Comparison of ENCODE assay signal across 19 cellular contexts in genomic region chr22:17176715-17177114, GRCh38. TPM values are rescaled to one million over a fixed set of nuclear protein-coding genes. Genes with fewer than 3 reads are reported as not detected.
A peak's percentile ranks its signal among the peaks of the same experiment; 100 is the strongest.
DNase-seq lines count a peak whose midpoint lies in the region; ATAC-seq and TF ChIP-seq lines count a peak whose summit lies in the region.
"Had no signal": no experiment of that assay in that cellular context is flagged by ENCODE, and none has a peak within 500 bp of the region (broad histone marks: within the 10 kb centered on the region; RNA-seq: fewer than 3 reads in every experiment).

No MANE protein-coding gene starts in this region.

- H3K27me3 Mint-ChIP-seq in activated naive CD4-positive, alpha-beta T cell treated with anti-CD3 and anti-CD28 coated beads for 36 hours (ENCODE audit: low read depth): no peaks in the 10 kb centered on the region
- H3K27me3 Mint-ChIP-seq in activated naive CD4-positive, alpha-beta T cell treated with anti-CD3 and anti-CD28 coated beads, Interleukin-2, amount 10 ng/mL, durations not matched to agents 7 days and 5 days: peaks cover 3% of the 10 kb centered on the region
- H3K27me3 Mint-ChIP-seq in effector memory CD8-positive, alpha-beta T cell: no peaks in the 10 kb centered on the region
- H3K27me3 Mint-ChIP-seq in progenitor cell of endocrine pancreas: no peaks in the 10 kb centered on the region
- H3K27me3 Mint-ChIP-seq: CD4-positive, alpha-beta T cell had no signal

- H3K9me3 Mint-ChIP-seq in activated naive CD4-positive, alpha-beta T cell treated with anti-CD3 and anti-CD28 coated beads for 36 hours: no peaks in the 10 kb centered on the region
- no peaks in the 10 kb centered on the region for H3K9me3 Mint-ChIP-seq in activated naive CD4-positive, alpha-beta T cell treated with anti-CD3 and anti-CD28 coated beads, Interleukin-2, amount 10 ng/mL, durations not matched to agents 7 days and 5 days
- no peaks in the 10 kb centered on the region for H3K9me3 Mint-ChIP-seq in effector memory CD8-positive, alpha-beta T cell
- no peaks in the 10 kb centered on the region for H3K9me3 Mint-ChIP-seq in progenitor cell of endocrine pancreas (ENCODE audit: low read depth)
- H3K9me3 Mint-ChIP-seq: CD4-positive, alpha-beta T cell; GM23338; H9 had no signal

- CTCF ChIA-PET in activated naive CD4-positive, alpha-beta T cell treated with anti-CD3 and anti-CD28 coated beads for 36 hours (lab: Charles Lee): interaction anchor here (1.0 kb wide), 1 partner anchor 102 kb away, joined by 6 read pairs; no protein-coding TSS in a partner anchor
- CTCF ChIA-PET in activated naive CD4-positive, alpha-beta T cell treated with anti-CD3 and anti-CD28 coated beads, Interleukin-2, amount 10 ng/mL, durations not matched to agents 7 days and 5 days (lab: Charles Lee): interaction anchor here (2.0 kb wide), 1 partner anchor 325 kb away, joined by 7 read pairs; no protein-coding TSS in a partner anchor

- no peak for ATAC-seq in effector memory CD8-positive, alpha-beta T cell (replicated peaks)
- no peak for ATAC-seq in sciatic nerve
- ATAC-seq: GM23338, HCT116 had no signal

- intact Hi-C loops in activated naive CD4-positive, alpha-beta T cell treated with anti-CD3 and anti-CD28 coated beads for 36 hours (cut with micrococcal nuclease): no loop called here
- intact Hi-C loops in sciatic nerve (cut with DNase I): loop anchor here (10.0 kb wide), 1 partner anchor 328 kb away; no protein-coding TSS in a partner anchor

- peaks cover 8% of the 10 kb centered on the region for H3K36me3 Mint-ChIP-seq in activated naive CD4-positive, alpha-beta T cell treated with anti-CD3 and anti-CD28 coated beads for 36 hours (ENCODE audit: low read depth)
- H3K36me3 Mint-ChIP-seq in activated naive CD4-positive, alpha-beta T cell treated with anti-CD3 and anti-CD28 coated beads, Interleukin-2, amount 10 ng/mL, durations not matched to agents 7 days and 5 days: peaks cover 14% of the 10 kb centered on the region
- H3K36me3 Mint-ChIP-seq in effector memory CD8-positive, alpha-beta T cell (ENCODE audit: insufficient read depth): peaks cover 30% of the 10 kb centered on the region
- H3K36me3 Mint-ChIP-seq in progenitor cell of endocrine pancreas (ENCODE audit: insufficient read depth): peaks cover 13% of the 10 kb centered on the region

- peaks cover 2% of the 10 kb centered on the region for H3K4me1 Mint-ChIP-seq in activated naive CD4-positive, alpha-beta T cell treated with anti-CD3 and anti-CD28 coated beads for 36 hours (ENCODE audit: low read depth)
- peaks cover 4% of the 10 kb centered on the region for H3K4me1 Mint-ChIP-seq in activated naive CD4-positive, alpha-beta T cell treated with anti-CD3 and anti-CD28 coated beads, Interleukin-2, amount 10 ng/mL, durations not matched to agents 7 days and 5 days
- H3K4me1 Mint-ChIP-seq in effector memory CD8-positive, alpha-beta T cell (ENCODE audit: low read depth in 2 of 2): no peaks in the 10 kb centered on the region
- H3K4me1 Mint-ChIP-seq in progenitor cell of endocrine pancreas (ENCODE audit: low read depth): peaks cover 2% of the 10 kb centered on the region

- H3K27ac Mint-ChIP-seq in activated naive CD4-positive, alpha-beta T cell treated with anti-CD3 and anti-CD28 coated beads for 36 hours: peak overlapping the region; percentile 5
- no peak overlapping the region for H3K27ac Mint-ChIP-seq in activated naive CD4-positive, alpha-beta T cell treated with anti-CD3 and anti-CD28 coated beads, Interleukin-2, amount 10 ng/mL, durations not matched to agents 7 days and 5 days
- H3K27ac Mint-ChIP-seq in effector memory CD8-positive, alpha-beta T cell: peak overlapping the region; percentile 32 to 59
- H3K27ac Mint-ChIP-seq in progenitor cell of endocrine pancreas: peak overlapping the region; percentile 69
- H3K27ac Mint-ChIP-seq: CD14-positive monocyte, GM23338 had no signal

- no peak for TF ChIP-seq CTCF in progenitor cell of endocrine pancreas (IDR thresholded peaks at IDR 0.05; ENCODE audit: unreplicated experiment)

- no peak for DNase-seq in activated naive CD4-positive, alpha-beta T cell treated with anti-CD3 and anti-CD28 coated beads for 36 hours
- no peak for DNase-seq in activated naive CD4-positive, alpha-beta T cell treated with anti-CD3 and anti-CD28 coated beads, Interleukin-2, amount 10 ng/mL, durations not matched to agents 7 days and 5 days
- no peak for DNase-seq in effector memory CD8-positive, alpha-beta T cell
- DNase-seq in progenitor cell of endocrine pancreas (ENCODE audit: low spot score, unreplicated experiment) (no peak), sciatic nerve (ENCODE audit: low spot score) (no peak)
- DNase-seq in stimulated activated CD4-positive, alpha-beta T cell treated with anti-CD3 and anti-CD28 coated beads, Interleukin-4, amount 100 ng/mL, for 4 hours: no peak
- DNase-seq: BE2C; Calu3; CD4-positive, alpha-beta T cell; COR-L47; DMS53; DMS79 treated with DMSO at 0.1 percent for 48 hours; GF-D8; H9 had no signal

- no peak overlapping the region for H3K4me3 Mint-ChIP-seq in activated naive CD4-positive, alpha-beta T cell treated with anti-CD3 and anti-CD28 coated beads for 36 hours
- H3K4me3 Mint-ChIP-seq in activated naive CD4-positive, alpha-beta T cell treated with anti-CD3 and anti-CD28 coated beads, Interleukin-2, amount 10 ng/mL, durations not matched to agents 7 days and 5 days: no peak overlapping the region
- no peak overlapping the region for H3K4me3 Mint-ChIP-seq in effector memory CD8-positive, alpha-beta T cell
- H3K4me3 Mint-ChIP-seq in progenitor cell of endocrine pancreas (ENCODE audit: low read depth): no peak overlapping the region
- H3K4me3 Mint-ChIP-seq: CD14-positive monocyte; CD4-positive, alpha-beta T cell; GM23338; H9 had no signal

RNA-seq across cellular contexts. Expression of gene HDHD5, which starts 17.6 kb away (rescaled TPM):
- 10 to 100 TPM; 40.1 to 43.7 TPM for total RNA-seq in activated naive CD4-positive, alpha-beta T cell treated with anti-CD3 and anti-CD28 coated beads for 36 hours
- total RNA-seq in progenitor cell of endocrine pancreas: 39.7 and 40.4 TPM in 2 replicates
- total RNA-seq in sciatic nerve: 19.1 TPM

RNA-seq across cellular contexts. Expression of gene ADA2, which starts 42.5 kb away (rescaled TPM):
- total RNA-seq in activated naive CD4-positive, alpha-beta T cell treated with anti-CD3 and anti-CD28 coated beads for 36 hours: 1 to 10 TPM; 1.1 to 1.5 TPM
- total RNA-seq in progenitor cell of endocrine pancreas (88.9 and 89.2 TPM in 2 replicates), sciatic nerve (29.6 TPM)
- total RNA-seq: Calu3, Daoy, G401 had no signal

RNA-seq across cellular contexts. Expression of gene TMEM121B, which starts 55.6 kb away (rescaled TPM):
- under 1 TPM; 0.19 to 0.22 TPM for total RNA-seq in activated naive CD4-positive, alpha-beta T cell treated with anti-CD3 and anti-CD28 coated beads for 36 hours
- total RNA-seq in progenitor cell of endocrine pancreas (4.7 and 5.0 TPM in 2 replicates), sciatic nerve (0.94 TPM)

Comparison
In these comparisons a context has a peak if more than half of its experiments do, and no peak if none do; other contexts are left out.
1. RNA of gene ADA2, which starts 42.5 kb away (total RNA-seq): 88.9 to 89.2 TPM in progenitor cell of endocrine pancreas and 29.6 TPM in sciatic nerve (single experiment); 1.1 to 1.5 TPM in activated naive CD4-positive, alpha-beta T cell treated with anti-CD3 and anti-CD28 coated beads for 36 hours; every median in the first group is over 10 times any median in the second.